ENCODE assay signal across 10 cellular contexts in genomic region chr12:49903351-49903699, GRCh38. TPM values are rescaled to one million over a fixed set of nuclear protein-coding genes. Genes with fewer than 3 reads are reported as not detected.
DNase-seq lines count a peak whose midpoint lies in the region; ATAC-seq and TF ChIP-seq lines count a peak whose summit lies in the region.
"Had no signal": no experiment of that assay in that cellular context is flagged by ENCODE, and none has a peak within 500 bp of the region (broad histone marks: within the 10 kb centered on the region; RNA-seq: fewer than 3 reads in every experiment).

No MANE protein-coding gene starts in this region.

- no peak overlapping the region; the same call in 2 of the 3 replicates for H2BK15ac ChIP-seq in IMR-90 (ENCODE audit: low read depth, low read length)

- POLR2A ChIA-PET in AG04449 (lab: Yijun Ruan, JAX), result no interaction called here
- POLR2A ChIA-PET in IMR-90 (lab: Charles Lee; ENCODE audit: unreplicated experiment), result no interaction called here

- H3K27me3 ChIP-seq in IMR-90 (ENCODE audit: control insufficient read depth, insufficient read depth, low read length), result peaks cover 11% of the 10 kb centered on the region
- no peaks in the 10 kb centered on the region for H3K27me3 ChIP-seq in dorsolateral prefrontal cortex
- H3K27me3 ChIP-seq: MG63 had no signal

- peak overlapping the region; percentile 77 for H3K4me2 ChIP-seq in IMR-90 (ENCODE audit: low read depth, low read length)

- H4K91ac ChIP-seq in IMR-90 (ENCODE audit: insufficient read depth, low read depth, low read length), result no peak overlapping the region

- peaks cover 11% of the 10 kb centered on the region for H3K9me1 ChIP-seq in IMR-90 (ENCODE audit: insufficient read depth, low read length)

- peaks cover 11% of the 10 kb centered on the region; the same call in 1 of the 2 replicates for H3K4me1 ChIP-seq in IMR-90 (ENCODE audit: control insufficient read depth, insufficient read depth, low read length)

- no peak for TF ChIP-seq POLR2A in IMR-90 (IDR thresholded peaks at IDR 0.05; ENCODE audit: low read depth, low read length)

- H2AK9ac ChIP-seq in IMR-90 (replicated peaks; ENCODE audit: low read depth, low read length, poor library complexity), result peak overlapping the region; percentile 37

- CTCF ChIA-PET in AG04449 (lab: Yijun Ruan, JAX), result interaction anchor here (1.6 kb wide), 1 partner anchor 42 kb away, joined by 6 read pairs; no protein-coding TSS in a partner anchor
- CTCF ChIA-PET in IMR-90 (lab: Yijun Ruan, JAX), result no interaction called here

- H3K9ac ChIP-seq in IMR-90 (ENCODE audit: low read depth, low read length), result peak overlapping the region; percentile 23; the same call in 1 of the 2 replicates

- no peak overlapping the region for H2BK5ac ChIP-seq in IMR-90 (ENCODE audit: low read depth, low read length, poor library complexity, severe bottlenecking)

- no peak overlapping the region for H2BK120ac ChIP-seq in IMR-90 (ENCODE audit: low read depth, low read length)

- H4K20me1 ChIP-seq in IMR-90 (ENCODE audit: insufficient read depth, low read length), result no peaks in the 10 kb centered on the region

- peak overlapping the region; percentile 84; the same call in 1 of the 2 replicates for H3K14ac ChIP-seq in IMR-90 (replicated peaks; ENCODE audit: low read depth, low read length)

- WGBS in IMR-90 (ENCODE audit: extremely low coverage in 2 of 2, insufficient read length in 1 of 2), 2 experiments, result 70% methylated on average over 6 of the region's 12 CpGs; no CpG with 5 or more reads in 1 of the 2 experiments

- peak overlapping the region; percentile 76; the same call in 1 of the 2 replicates for H3K4ac ChIP-seq in IMR-90 (ENCODE audit: low read depth, low read length)

- TF ChIP-seq RAD21 in IMR-90 (IDR thresholded peaks at IDR 0.05; ENCODE audit: low read length), result no peak

- DNase-seq in AG04449 (ENCODE audit: low read depth, low spot score) (no peak), IMR-90 (no peak), dorsolateral prefrontal cortex (peak in 5 of 10 donors; percentile 19 to 58 (median 36)), natural killer cell (no peak), GM03348 (ENCODE audit: low spot score) (no peak), occipital lobe (lab: John Stamatoyannopoulos, UW) (no peak), medulla oblongata (ENCODE audit: extremely low spot score) (no peak)

- H2AK5ac ChIP-seq in IMR-90 (ENCODE audit: low read depth, low read length), result peak overlapping the region; percentile 78; the same call in 1 of the 2 replicates

- peak overlapping the region; percentile 95 for H2AFZ ChIP-seq in IMR-90 (replicated peaks; ENCODE audit: low read length, poor library complexity)

- H3K36me3 ChIP-seq in IMR-90 (ENCODE audit: control insufficient read depth, insufficient read depth, low read length), result no peaks in the 10 kb centered on the region
- H3K36me3 ChIP-seq: MG63 had no signal

- in situ Hi-C loops in IMR-90 (cut with MboI; ENCODE audit: low sequenced_read_pairs), result no loop called here

- peaks cover 0 to 21% of the 10 kb centered on the region in 2 donors for H3K27me3 Mint-ChIP-seq in natural killer cell (ENCODE audit: low read depth in 2 of 2)

- H3K18ac ChIP-seq in IMR-90 (ENCODE audit: low read depth, low read length), result peak overlapping the region; percentile 7; the same call in 1 of the 2 replicates

- intact Hi-C loops in IMR-90 (cut with micrococcal nuclease), result no loop called here
- intact Hi-C loops in dorsolateral prefrontal cortex (cut with DNase I), result loop anchor here (2.0 to 5.0 kb wide), 4 partner anchors 35 to 231 kb away; no protein-coding TSS in a partner anchor
- intact Hi-C loops in natural killer cell (cut with micrococcal nuclease), result no loop called here

- TF ChIP-seq CTCF in AG04449 (IDR thresholded peaks at IDR 0.05; ENCODE audit: insufficient read depth, low read length, missing control alignments) (no peak), IMR-90 (conservative IDR thresholded peaks at IDR 0.05; ENCODE audit: low read depth, low read length) (no peak), dorsolateral prefrontal cortex (IDR thresholded peaks at IDR 0.05 in 54 of 56, conservative IDR thresholded peaks at IDR 0.05 in 2 of 56; ENCODE audit: low read depth in 1 of 56, partially characterized antibody in 56 of 56) (no peak), natural killer cell (IDR thresholded peaks at IDR 0.05) (no peak)

- H3K27ac ChIP-seq in IMR-90 (ENCODE audit: insufficient read depth, low read length) (peak overlapping the region; percentile 11; the same call in 1 of the 2 replicates), dorsolateral prefrontal cortex (peak overlapping the region; percentile 87 to 100 (median 98))

- peak overlapping the region in 1 of 2 donors; percentile 56 for H3K27ac Mint-ChIP-seq in natural killer cell

- H3K4me1 Mint-ChIP-seq in natural killer cell, result peaks cover 8 to 18% of the 10 kb centered on the region in 2 donors

- ATAC-seq in IMR-90 (ENCODE audit: low read depth) (no peak), natural killer cell (peak in 1 of 3 donors; percentile 6), GM19023 (IDR thresholded peaks at IDR 0.05; ENCODE audit: unreplicated experiment) (no peak)

- H3K9me3 Mint-ChIP-seq in natural killer cell, result no peaks in the 10 kb centered on the region

- dilution Hi-C loops in IMR-90 (cut with HindIII; ENCODE audit: low sequenced_read_pairs, unreplicated experiment), result no loop called here

- no peak overlapping the region for H3K56ac ChIP-seq in IMR-90 (ENCODE audit: extremely low read depth, insufficient read depth, low read length)

- no peak overlapping the region for H4K5ac ChIP-seq in IMR-90 (ENCODE audit: low read depth, low read length)

- H3K9me3 ChIP-seq in IMR-90 (ENCODE audit: control insufficient read depth, insufficient read depth, low read length), result no peaks in the 10 kb centered on the region
- H3K9me3 ChIP-seq: MG63 had no signal

- peak overlapping the region; percentile 83 for H3K4me3 Mint-ChIP-seq in natural killer cell

- no TSS peak for BruUV-seq in IMR-90 (replicated peaks; lab: Mats Ljungman, UMichigan)

- peak overlapping the region in 1 of 2 experiments; percentile 72; a peak in 1 of 4 replicates for H4K8ac ChIP-seq in IMR-90 (ENCODE audit: low read depth in 2 of 2, low read length in 2 of 2)

- H3K4me3 ChIP-seq in AG04449 (ENCODE audit: low read depth, low read length), result peak overlapping the region; percentile 49
- peak overlapping the region; percentile 17 for H3K4me3 ChIP-seq in IMR-90 (ENCODE audit: insufficient read depth, low read depth, low read length)
- peak overlapping the region; percentile 56 to 89 (median 76) for H3K4me3 ChIP-seq in dorsolateral prefrontal cortex
- H3K4me3 ChIP-seq: MG63 had no signal

- no peaks in the 10 kb centered on the region for H3K36me3 Mint-ChIP-seq in natural killer cell

- no peak overlapping the region for H2BK20ac ChIP-seq in IMR-90 (ENCODE audit: low read depth, low read length)

- peak overlapping the region; percentile 78; the same call in 1 of the 2 replicates for H3K23ac ChIP-seq in IMR-90 (ENCODE audit: low read depth, low read length)

- H3K79me1 ChIP-seq in IMR-90 (ENCODE audit: low read depth in 1 of 2, low read length in 2 of 2), result no peaks in the 10 kb centered on the region

TF ChIP-seq in IMR-90, 13 proteins besides CTCF, POLR2A, EP300 and RAD21:
- TF ChIP-seq RCOR1 (IDR thresholded peaks at IDR 0.05; ENCODE audit: insufficient replicate concordance, low read length) (no peak), CEBPB (IDR thresholded peaks at IDR 0.05; ENCODE audit: low read depth, low read length) (no peak), BHLHE40 (IDR thresholded peaks at IDR 0.05; ENCODE audit: low read depth, low read length) (no peak), FOS (IDR thresholded peaks at IDR 0.05; ENCODE audit: low read depth, low read length) (no peak), SMC3 (IDR thresholded peaks at IDR 0.05; ENCODE audit: low read depth, low read length) (no peak)

RNA-seq across cellular contexts. Expression of gene FAIM2, which starts 0.4 kb away (rescaled TPM):
- 0.72 and 0.83 TPM in 2 replicates for total RNA-seq in IMR-90 (2012; rRNA removed)
- polyA plus RNA-seq in IMR-90 (2012; rRNA removed), result 5.0 and 5.3 TPM in 2 replicates
- polyA plus RNA-seq in IMR-90 (2012; cell fraction: cytosol; rRNA removed), result 6.5 and 8.2 TPM in 2 replicates
- 2.1 and 3.4 TPM in 2 replicates for polyA plus RNA-seq in IMR-90 (2012; cell fraction: nucleus; rRNA removed; ENCODE audit: low replicate concordance)
- total RNA-seq in dorsolateral prefrontal cortex, result 1,000 to 10,000 TPM in 2 of 120 experiments, 100 to 1,000 TPM in 118; 390 to 1,056 (median 722) TPM
- total RNA-seq in natural killer cell, result under 1 TPM in 2 of 3 donors, not detected in 1; 0.09 to 0.57 TPM
- 22.3 TPM for total RNA-seq in occipital lobe
- total RNA-seq: epithelial cell of proximal tubule had no signal

RNA-seq across cellular contexts. Expression of gene AQP2, which starts 47.2 kb away (rescaled TPM):
- total RNA-seq in IMR-90 (2012; rRNA removed) (not detected in 2 replicates), dorsolateral prefrontal cortex (not detected), natural killer cell (not detected), occipital lobe (not detected)
- not detected in 2 replicates for polyA plus RNA-seq in IMR-90 (2012; rRNA removed)
- not detected in 2 replicates for polyA plus RNA-seq in IMR-90 (2012; cell fraction: cytosol; rRNA removed)
- not detected in 2 replicates for polyA plus RNA-seq in IMR-90 (2012; cell fraction: nucleus; rRNA removed; ENCODE audit: low replicate concordance)
- total RNA-seq: epithelial cell of proximal tubule had no signal

RNA-seq across cellular contexts. Expression of gene AQP5, which starts 58.3 kb away (rescaled TPM):
- not detected in 2 replicates for total RNA-seq in IMR-90 (2012; rRNA removed)
- polyA plus RNA-seq in IMR-90 (2012; rRNA removed), result not detected in 2 replicates
- polyA plus RNA-seq in IMR-90 (2012; cell fraction: cytosol; rRNA removed), result not detected in 2 replicates
- polyA plus RNA-seq in IMR-90 (2012; cell fraction: nucleus; rRNA removed; ENCODE audit: low replicate concordance), result 0.10 TPM in 1 of 2 replicates, not detected in the other
- total RNA-seq in dorsolateral prefrontal cortex, result 1 to 10 TPM in 46 of 120 experiments, under 1 TPM in 61, not detected in 13; 0.29 to 5.2 (median 0.92) TPM
- total RNA-seq in natural killer cell, result not detected
- 0.62 TPM for total RNA-seq in occipital lobe
- total RNA-seq: epithelial cell of proximal tubule had no signal

Comparison
In these comparisons a context has a peak if more than half of its experiments do, and no peak if none do; other contexts are left out.
1. H3K4me3 ChIP-seq: peak in every context shown above with its lines; median percentile 76 in dorsolateral prefrontal cortex; 49 in AG04449; 17 in IMR-90.
2. RNA of gene FAIM2, which starts 0.4 kb away (total RNA-seq): 390 to 1,056 TPM in dorsolateral prefrontal cortex; 22.3 TPM in occipital lobe (single experiment), 0.72 to 0.83 TPM in IMR-90 and 0.09 to 0.57 TPM in natural killer cell; every median in the first group is over 10 times any median in the second.
3. intact Hi-C loops: an anchor here in dorsolateral prefrontal cortex (2.0 to 5.0 kb wide); none called in IMR-90 and natural killer cell.